ENCODE assay signal across 31 cellular contexts in genomic region chr10:22217842-22218241, GRCh38. TPM values are rescaled to one million over a fixed set of nuclear protein-coding genes. Genes with fewer than 3 reads are reported as not detected.
"Had no signal": no experiment of that assay in that cellular context is flagged by ENCODE, and none has a peak within 500 bp of the region (broad histone marks: within the 10 kb centered on the region; RNA-seq: fewer than 3 reads in every experiment).

TSS of gene EBLN1 (minus strand) at chr10:22218015. CDS start at chr10:22209983, 8,032 bp downstream.

- H3K36me3 ChIP-seq: adrenal gland, breast epithelium, Peyer's patch, SJSA1 had no signal

- DNase-seq: activated CD4-positive, alpha-beta memory T cell treated with anti-CD3 and anti-CD28 coated beads for 36 hours; activated CD4-positive, alpha-beta T cell treated with anti-CD3 and anti-CD28 coated beads, Interleukin-2, amount 10 ng/mL, durations not matched to agents 7 days and 5 days; activated CD8-positive, alpha-beta memory T cell treated with anti-CD3 and anti-CD28 coated beads, Interleukin-2, amount 50 U/mL, for 4 hours; activated gamma-delta T cell treated with Interleukin-2 at 50 U/mL for 16 hours; activated naive CD4-positive, alpha-beta T cell treated with anti-CD3 and anti-CD28 coated beads for 36 hours; activated T-cell treated with anti-CD3 and anti-CD28 coated beads for 4 hours; activated T-cell treated with anti-CD3 and anti-CD28 coated beads, Interleukin-2, amount 50 U/mL, for 4 hours; adrenal gland; body of pancreas; NCI-H1105 treated with DMSO at 0.1 percent for 48 hours; NCI-H1436; NCI-H1694; NCI-H1930; NCI-H2081 treated with DMSO at 0.1 percent for 48 hours; NCI-H345; NCI-H524 treated with DMSO at 0.1 percent for 48 hours; PC-3; Peyer's patch; SHP77 treated with DMSO at 0.1 percent for 48 hours; SK-N-SH had no signal

- H3K27ac ChIP-seq: adrenal gland, body of pancreas, breast epithelium, Peyer's patch, SJSA1 had no signal

- H3K36me3 Mint-ChIP-seq: activated CD4-positive, alpha-beta memory T cell treated with anti-CD3 and anti-CD28 coated beads for 36 hours had no signal

- H3K9me3 Mint-ChIP-seq: activated CD4-positive, alpha-beta memory T cell treated with anti-CD3 and anti-CD28 coated beads for 36 hours; activated naive CD4-positive, alpha-beta T cell treated with anti-CD3 and anti-CD28 coated beads for 36 hours; activated T-cell treated with anti-CD3 and anti-CD28 coated beads, Interleukin-2, amount 50 U/mL, for 4 hours; T-helper 2 cell treated with Interferon-gamma antibody and Interleukin-4, amounts not matched to agents 5 μg/mL and 100 μg/mL, for 36 hours had no signal

- FAIRE-seq: astrocyte, TTC549 had no signal

- H3K27me3 Mint-ChIP-seq: activated CD4-positive, alpha-beta T cell treated with anti-CD3 and anti-CD28 coated beads, Interleukin-2, amount 10 ng/mL, durations not matched to agents 7 days and 5 days had no signal

- H3K27me3 ChIP-seq: body of pancreas, breast epithelium, Peyer's patch had no signal

- H3K9me3 ChIP-seq: adrenal gland, body of pancreas, breast epithelium, Peyer's patch, SJSA1, SK-N-SH had no signal

- H3K4me1 ChIP-seq: adrenal gland, body of pancreas, breast epithelium, Peyer's patch, SJSA1 had no signal

- H3K4me3 ChIP-seq: adrenal gland, body of pancreas, breast epithelium, Peyer's patch, SJSA1 had no signal

- H3K27ac Mint-ChIP-seq: activated CD4-positive, alpha-beta memory T cell treated with anti-CD3 and anti-CD28 coated beads for 36 hours; activated CD4-positive, alpha-beta T cell treated with anti-CD3 and anti-CD28 coated beads for 36 hours; activated CD4-positive, alpha-beta T cell treated with anti-CD3 and anti-CD28 coated beads, Interleukin-2, amount 10 ng/mL, durations not matched to agents 7 days and 5 days; activated naive CD4-positive, alpha-beta T cell treated with anti-CD3 and anti-CD28 coated beads for 36 hours; activated naive CD4-positive, alpha-beta T cell treated with anti-CD3 and anti-CD28 coated beads, Interleukin-2, amount 50 U/mL, for 72 hours; activated T-helper 1 cell treated with anti-CD3 and anti-CD28 coated beads, Interleukin-12 subunit alpha, Interleukin-12 subunit beta, Interleukin-2, Interleukin-4 antibody, amounts not matched to agents 30 ng/mL and 10 ng/mL and 1 ng/mL, durations not matched to agents 14 hours and 24 hours and 36 hours; T-helper 1 cell treated with Interleukin-12 subunit alpha and Interleukin-12 subunit beta and Interleukin-4 antibody, amounts not matched to agents 30 μg/mL and 1 μg/mL, for 36 hours; T-helper 2 cell treated with Interferon-gamma antibody and Interleukin-4, amounts not matched to agents 5 μg/mL and 100 μg/mL, for 36 hours had no signal

- H3K4me3 Mint-ChIP-seq: activated CD4-positive, alpha-beta memory T cell treated with anti-CD3 and anti-CD28 coated beads for 36 hours; activated CD4-positive, alpha-beta T cell treated with anti-CD3 and anti-CD28 coated beads for 36 hours; activated CD4-positive, alpha-beta T cell treated with anti-CD3 and anti-CD28 coated beads, Interleukin-2, amount 10 ng/mL, durations not matched to agents 7 days and 5 days; activated naive CD4-positive, alpha-beta T cell treated with anti-CD3 and anti-CD28 coated beads for 36 hours; activated T-cell treated with anti-CD3 and anti-CD28 coated beads, Interleukin-2, amount 50 U/mL, for 4 hours; activated T-helper 1 cell treated with anti-CD3 and anti-CD28 coated beads, Interleukin-12 subunit alpha, Interleukin-12 subunit beta, Interleukin-2, Interleukin-4 antibody, amounts not matched to agents 30 ng/mL and 10 ng/mL and 1 ng/mL, durations not matched to agents 14 hours and 24 hours and 36 hours; T-helper 1 cell treated with Interleukin-12 subunit alpha and Interleukin-12 subunit beta and Interleukin-4 antibody, amounts not matched to agents 30 μg/mL and 1 μg/mL, for 36 hours; T-helper 2 cell treated with Interferon-gamma antibody and Interleukin-4, amounts not matched to agents 5 μg/mL and 100 μg/mL, for 36 hours had no signal

- ATAC-seq: activated CD4-positive, alpha-beta T cell treated with anti-CD3 and anti-CD28 coated beads for 36 hours; activated naive CD4-positive, alpha-beta T cell treated with anti-CD3 and anti-CD28 coated beads, Interleukin-2, amount 50 U/mL, for 72 hours; activated T-cell treated with anti-CD3 and anti-CD28 coated beads, Interleukin-2, amount 50 U/mL, for 4 hours; body of pancreas; PC-3 had no signal

- H3K4me2 ChIP-seq: SK-N-SH had no signal

- H3K9ac ChIP-seq: SK-N-SH had no signal

RNA-seq across cellular contexts. Expression of gene EBLN1, which starts in this region (rescaled TPM):
- total RNA-seq: activated CD4-positive, alpha-beta memory T cell treated with anti-CD3 and anti-CD28 coated beads for 36 hours; activated CD4-positive, alpha-beta T cell treated with anti-CD3 and anti-CD28 coated beads for 36 hours; activated CD4-positive, alpha-beta T cell treated with anti-CD3 and anti-CD28 coated beads, Interleukin-2, amount 10 ng/mL, durations not matched to agents 7 days and 5 days; activated naive CD4-positive, alpha-beta T cell treated with anti-CD3 and anti-CD28 coated beads for 36 hours; activated naive CD4-positive, alpha-beta T cell treated with anti-CD3 and anti-CD28 coated beads, Interleukin-2, amount 50 U/mL, for 72 hours; activated T-cell treated with anti-CD3 and anti-CD28 coated beads, Interleukin-2, amount 50 U/mL, for 4 hours; activated T-helper 1 cell treated with anti-CD3 and anti-CD28 coated beads, Interleukin-12 subunit alpha, Interleukin-12 subunit beta, Interleukin-2, Interleukin-4 antibody, amounts not matched to agents 30 ng/mL and 10 ng/mL and 1 ng/mL, durations not matched to agents 14 hours and 24 hours and 36 hours; adrenal gland; astrocyte; body of pancreas; breast epithelium; cardiac septum; NCI-H460; PC-3; Peyer's patch; SJSA1 had no signal
- polyA plus RNA-seq: adrenal gland, SK-N-SH had no signal
